ENCODE assay signal across 22 cellular contexts in genomic region chr18:44075038-44075437, GRCh38.
"Had no signal": no experiment of that assay in that cellular context is flagged by ENCODE, and none has a peak within 500 bp of the region (broad histone marks: within the 10 kb centered on the region; RNA-seq: fewer than 3 reads in every experiment).

No MANE protein-coding gene starts in this region.

- H3K4me1 Mint-ChIP-seq: naive B cell had no signal

- H3K36me3 ChIP-seq: colonic mucosa, esophagus muscularis mucosa, gastrocnemius medialis, heart right ventricle, left lung, lower lobe of right lung had no signal

- H3K4me1 ChIP-seq: colonic mucosa, esophagus muscularis mucosa, gastrocnemius medialis, left lung, lower lobe of right lung had no signal

- H3K4me3 Mint-ChIP-seq: dendritic cell treated with granulocyte-macrophage colony-stimulating factor and Interleukin-4, amounts not matched to agents 40 ng/mL and 50 ng/mL, for 4 days; mesothelial cell of epicardium; naive B cell had no signal

- H3K27ac ChIP-seq: colonic mucosa, esophagus muscularis mucosa, gastrocnemius medialis, heart right ventricle, left lung, lower lobe of right lung had no signal

- H3K27me3 ChIP-seq: colonic mucosa, esophagus muscularis mucosa, gastrocnemius medialis, heart right ventricle, left lung had no signal

- H3K27ac Mint-ChIP-seq: dendritic cell treated with granulocyte-macrophage colony-stimulating factor and Interleukin-4, amounts not matched to agents 40 ng/mL and 50 ng/mL, for 4 days; mesothelial cell of epicardium; naive B cell had no signal

- DNase-seq: colonic mucosa; cortex of kidney; effector CD8-positive, alpha-beta T cell; foreskin fibroblast; foreskin melanocyte; gastrocnemius medialis; glutamatergic neuron; head of caudate nucleus; heart right ventricle; hippocampal formation; left cardiac atrium; left lung; left ventricle myocardium superior; lower lobe of right lung; mesenchymal stem cell; mucosa of descending colon; naive B cell had no signal

- H3K36me3 Mint-ChIP-seq: mesothelial cell of epicardium, naive B cell had no signal

- H3K9me3 ChIP-seq: colonic mucosa, esophagus muscularis mucosa, gastrocnemius medialis, heart right ventricle, left lung, lower lobe of right lung, mucosa of descending colon had no signal

- FAIRE-seq: endothelial cell of umbilical vein, keratinocyte had no signal

- H3K9me3 Mint-ChIP-seq: dendritic cell treated with granulocyte-macrophage colony-stimulating factor and Interleukin-4, amounts not matched to agents 40 ng/mL and 50 ng/mL, for 4 days; mesothelial cell of epicardium; naive B cell had no signal

- ATAC-seq: gastrocnemius medialis, heart right ventricle, left cardiac atrium, left lung, left ventricle myocardium superior, lower lobe of right lung, mucosa of descending colon had no signal

- H3K27me3 Mint-ChIP-seq: dendritic cell treated with granulocyte-macrophage colony-stimulating factor and Interleukin-4, amounts not matched to agents 40 ng/mL and 50 ng/mL, for 4 days had no signal

- H3K4me3 ChIP-seq: colonic mucosa, esophagus muscularis mucosa, gastrocnemius medialis, heart right ventricle, left lung, lower lobe of right lung, mucosa of descending colon had no signal
